In genomic region chr19:47848871-47849473, GRCh38 we compare ENCODE assay signal across 8 cellular contexts. TPM values are rescaled to one million over a fixed set of nuclear protein-coding genes. Genes with fewer than 3 reads are reported as not detected.
DNase-seq lines count a peak whose midpoint lies in the region; ATAC-seq lines count a peak whose summit lies in the region.

No MANE protein-coding gene starts in this region.

- H3K36me3 ChIP-seq in H7 (replicated peaks; ENCODE audit: control insufficient read depth, insufficient read depth, low read length): no peaks in the 10 kb centered on the region

- DNase-seq in H7: peak; percentile 55
- DNase-seq in T follicular helper cell (ENCODE audit: low read depth): peak; percentile 4
- DNase-seq in effector CD4-positive, alpha-beta T cell: peak; percentile 3
- peak; percentile 10 to 29 for DNase-seq in stimulated activated CD4-positive, alpha-beta T cell treated with anti-CD3 and anti-CD28 coated beads, Interleukin-1b, Interleukin-23, amount 100 ng/mL, for 4 hours (ENCODE audit: low read depth in 2 of 2)
- DNase-seq in kidney glomerular epithelial cell (lab: John Stamatoyannopoulos, UW): no peak
- no peak for DNase-seq in AG20443 (ENCODE audit: low spot score)
- DNase-seq in DMS114 treated with DMSO at 0.1 percent for 48 hours (lab: John Stamatoyannopoulos, UW; ENCODE audit: unreplicated experiment): no peak

- H3K4me3 ChIP-seq in H7 (ENCODE audit: insufficient read depth, low read depth, low read length): peak overlapping the region; percentile 39

- no peak for ATAC-seq in HG03521 (IDR thresholded peaks at IDR 0.05; ENCODE audit: unreplicated experiment)

- H3K27me3 ChIP-seq in H7 (ENCODE audit: control insufficient read depth, insufficient read depth, low read length): no peaks in the 10 kb centered on the region

RNA-seq across cellular contexts. Expression of gene TPRX2, which starts 10.1 kb away (rescaled TPM):
- total RNA-seq in H7 (2014; rRNA removed; shearing (Covaris generic)): not detected in 2 replicates

RNA-seq across cellular contexts. Expression of gene CRX, which starts 27.2 kb away (rescaled TPM):
- total RNA-seq in H7 (2014; rRNA removed; shearing (Covaris generic)): 0.07 and 0.63 TPM in 2 replicates

RNA-seq across cellular contexts. Expression of gene SULT2A1, which starts 37.1 kb away (rescaled TPM):
- not detected in 2 replicates for total RNA-seq in H7 (2014; rRNA removed; shearing (Covaris generic))

RNA-seq across cellular contexts. Expression of gene TPRX1, which starts 44.6 kb away (rescaled TPM):
- total RNA-seq in H7 (2014; rRNA removed; shearing (Covaris generic)): not detected in 2 replicates

Comparison
In these comparisons a context has a peak if more than half of its experiments do, and no peak if none do; other contexts are left out.
1. DNase-seq: peak in H7 (single experiment), T follicular helper cell (single experiment), effector CD4-positive, alpha-beta T cell (single experiment) and stimulated activated CD4-positive, alpha-beta T cell treated with anti-CD3 and anti-CD28 coated beads, Interleukin-1b, Interleukin-23, amount 100 ng/mL, for 4 hours (2 of 2); none in kidney glomerular epithelial cell (single experiment), AG20443 (single experiment) and DMS114 treated with DMSO at 0.1 percent for 48 hours (single experiment).